In the genomic region with DNA sequence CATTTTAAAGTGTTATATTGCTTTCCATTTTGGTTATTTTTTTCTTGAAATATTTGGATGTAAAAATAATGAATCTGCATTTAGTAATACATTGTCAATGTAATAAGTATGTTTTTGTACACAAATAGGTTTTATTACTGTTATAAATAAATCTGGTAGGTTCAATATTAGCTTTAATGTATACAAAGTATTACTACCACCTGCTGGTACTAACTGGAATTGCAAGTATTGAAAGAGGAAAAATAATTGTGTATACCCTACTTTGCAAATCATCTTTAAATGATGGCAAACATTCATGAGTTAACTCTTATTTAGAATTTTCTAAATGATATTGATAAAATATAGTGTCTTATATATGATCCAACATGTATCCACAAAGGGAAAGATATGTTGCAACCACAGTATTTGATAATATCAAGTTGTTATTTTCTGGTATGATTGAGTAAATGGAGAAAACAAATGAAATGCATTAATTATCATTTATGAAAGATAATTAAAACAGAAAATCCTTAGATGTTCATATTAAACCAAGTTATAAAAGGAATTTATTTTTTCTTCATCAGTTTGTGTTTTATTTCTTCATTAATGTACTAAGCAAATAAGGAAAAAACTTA, we compare ENCODE assay signal across 10 cellular contexts. TPM values are rescaled to one million over a fixed set of nuclear protein-coding genes. Genes with fewer than 3 reads are reported as not detected.
DNase-seq lines count a peak whose midpoint lies in the region; ATAC-seq and TF ChIP-seq lines count a peak whose summit lies in the region.
"Had no signal": no experiment of that assay in that cellular context is flagged by ENCODE, and none has a peak within 500 bp of the region (broad histone marks: within the 10 kb centered on the region; RNA-seq: fewer than 3 reads in every experiment).

No MANE protein-coding gene starts in this region.

- H3K9me3 Mint-ChIP-seq in activated T-helper 17 cell treated with anti-CD3 and anti-CD28 coated beads, Interleukin-2, amount 50 U/mL, for 72 hours = no peaks in the 10 kb centered on the region

- no peak overlapping the region for H3K27ac Mint-ChIP-seq in activated T-helper 17 cell treated with anti-CD3 and anti-CD28 coated beads, Interleukin-2, amount 50 U/mL, for 72 hours

- H3K4me3 Mint-ChIP-seq in activated T-helper 17 cell treated with anti-CD3 and anti-CD28 coated beads, Interleukin-2, amount 50 U/mL, for 72 hours = no peak overlapping the region

- no peaks in the 10 kb centered on the region for H3K36me3 Mint-ChIP-seq in activated T-helper 17 cell treated with anti-CD3 and anti-CD28 coated beads, Interleukin-2, amount 50 U/mL, for 72 hours (ENCODE audit: low read depth)

- H3K27me3 ChIP-seq in neutrophil = no peaks in the 10 kb centered on the region

- no peaks in the 10 kb centered on the region for H3K4me1 ChIP-seq in neutrophil (ENCODE audit: control insufficient read depth in 1 of 2, insufficient read depth in 1 of 2, low read depth in 1 of 2, low read length in 1 of 2)

- no peaks in the 10 kb centered on the region for H3K9me3 ChIP-seq in neutrophil

- ATAC-seq in GM18861 (IDR thresholded peaks at IDR 0.05; ENCODE audit: unreplicated experiment) = no peak
- ATAC-seq in activated T-helper 17 cell treated with anti-CD3 and anti-CD28 coated beads, Interleukin-2, amount 50 U/mL, for 72 hours (replicated peaks) = no peak

- no peak overlapping the region for H3K27ac ChIP-seq in neutrophil

- DNase-seq in DMS 273 (lab: John Stamatoyannopoulos, UW; ENCODE audit: unreplicated experiment) (peak; percentile 63), DMS 273 treated with DMSO at 0.1 percent for 48 hours (lab: John Stamatoyannopoulos, UW) (no peak), LoVo (ENCODE audit: low spot score) (peak; percentile 16), cardiac fibroblast (ENCODE audit: low read depth in 2 of 2) (peak in 1 of 2 donors; percentile 56), dedifferentiated amniotic fluid mesenchymal stem cell (ENCODE audit: extremely low spot score) (no peak)
- DNase-seq: stimulated activated naive CD4-positive, alpha-beta T cell treated with Interleukin-2 at 50 U/mL for 16 hours had no signal

- TF ChIP-seq CTCF in cardiac fibroblast (IDR thresholded peaks at IDR 0.05; ENCODE audit: low read depth, low read length) (peak; percentile 76), neutrophil (IDR thresholded peaks at IDR 0.05) (peak; percentile 70)

- H3K4me3 ChIP-seq in cardiac fibroblast (replicated peaks in 1 of 2; ENCODE audit: low read depth in 2 of 2, low read length in 2 of 2) (no peak overlapping the region), neutrophil (ENCODE audit: low read depth in 1 of 2, low read length in 1 of 2) (no peak overlapping the region)

- no peaks in the 10 kb centered on the region for H3K36me3 ChIP-seq in neutrophil

- no peaks in the 10 kb centered on the region for H3K27me3 Mint-ChIP-seq in activated T-helper 17 cell treated with anti-CD3 and anti-CD28 coated beads, Interleukin-2, amount 50 U/mL, for 72 hours

- H3K4me1 Mint-ChIP-seq in activated T-helper 17 cell treated with anti-CD3 and anti-CD28 coated beads, Interleukin-2, amount 50 U/mL, for 72 hours = no peaks in the 10 kb centered on the region

RNA-seq across cellular contexts. Expression of a gene that starts 3.2 kb away (rescaled TPM):
- total RNA-seq in activated T-helper 17 cell treated with anti-CD3 and anti-CD28 coated beads, Interleukin-2, amount 50 U/mL, for 72 hours = not detected
- total RNA-seq: mucosa of gallbladder had no signal

RNA-seq across cellular contexts. Expression of a gene that starts 42.3 kb away (rescaled TPM):
- total RNA-seq in activated T-helper 17 cell treated with anti-CD3 and anti-CD28 coated beads, Interleukin-2, amount 50 U/mL, for 72 hours = not detected
- total RNA-seq: mucosa of gallbladder had no signal

RNA-seq across cellular contexts. Expression of a gene that starts 52.6 kb away (rescaled TPM):
- total RNA-seq in activated T-helper 17 cell treated with anti-CD3 and anti-CD28 coated beads, Interleukin-2, amount 50 U/mL, for 72 hours = not detected
- total RNA-seq: mucosa of gallbladder had no signal

Comparison
In these comparisons a context has a peak if more than half of its experiments do, and no peak if none do; other contexts are left out.
1. DNase-seq: peak in DMS 273 (single experiment) and LoVo (single experiment); none in DMS 273 treated with DMSO at 0.1 percent for 48 hours (single experiment) and dedifferentiated amniotic fluid mesenchymal stem cell (single experiment).